ENCODE assay signal across 6 cellular contexts in genomic region chr1:109091196-109092193, GRCh38.
DNase-seq lines count a peak whose midpoint lies in the region; ATAC-seq and TF ChIP-seq lines count a peak whose summit lies in the region.

No MANE protein-coding gene starts in this region.

- H3K27me3 ChIP-seq in muscle layer of duodenum (ENCODE audit: low read depth, low read length): no peaks in the 10 kb centered on the region

- peak overlapping the region; percentile 81 for H3K4me3 ChIP-seq in GM12875 (ENCODE audit: low read depth, low read length)
- peak overlapping the region; percentile 73 to 98 for H3K4me3 ChIP-seq in muscle layer of duodenum (ENCODE audit: low read depth in 1 of 2, low read length in 2 of 2)

- peaks cover 17 to 34% of the 10 kb centered on the region in 2 donors for H3K36me3 ChIP-seq in muscle layer of duodenum (ENCODE audit: control insufficient read depth in 1 of 2, insufficient read depth in 2 of 2, low read length in 2 of 2)

- H3K4me1 ChIP-seq in muscle layer of duodenum (ENCODE audit: control insufficient read depth in 1 of 2, insufficient read depth in 2 of 2, low read length in 2 of 2): peaks cover 12 to 50% of the 10 kb centered on the region in 2 donors

- H3K9me3 ChIP-seq in muscle layer of duodenum (ENCODE audit: control insufficient read depth in 1 of 2, low read length in 2 of 2): no peaks in the 10 kb centered on the region

- DNase-seq in amniotic epithelial cell (ENCODE audit: low read depth) (peak; percentile 62), HK-2 (ENCODE audit: unreplicated experiment) (no peak), NCI-H2081 (lab: John Stamatoyannopoulos, UW) (no peak)

- no peak for TF ChIP-seq CTCF in GM12875 (IDR thresholded peaks at IDR 0.05; ENCODE audit: borderline replicate concordance, insufficient read depth, low read depth, low read length)

- peak overlapping the region; percentile 95 for H3K27ac ChIP-seq in muscle layer of duodenum (ENCODE audit: low read length)

- ATAC-seq in HG03354 (IDR thresholded peaks at IDR 0.05; ENCODE audit: poor library complexity, severe bottlenecking, unreplicated experiment): peak; percentile 1
